Comparison of ENCODE assay signal across 17 cellular contexts in the genomic region with DNA sequence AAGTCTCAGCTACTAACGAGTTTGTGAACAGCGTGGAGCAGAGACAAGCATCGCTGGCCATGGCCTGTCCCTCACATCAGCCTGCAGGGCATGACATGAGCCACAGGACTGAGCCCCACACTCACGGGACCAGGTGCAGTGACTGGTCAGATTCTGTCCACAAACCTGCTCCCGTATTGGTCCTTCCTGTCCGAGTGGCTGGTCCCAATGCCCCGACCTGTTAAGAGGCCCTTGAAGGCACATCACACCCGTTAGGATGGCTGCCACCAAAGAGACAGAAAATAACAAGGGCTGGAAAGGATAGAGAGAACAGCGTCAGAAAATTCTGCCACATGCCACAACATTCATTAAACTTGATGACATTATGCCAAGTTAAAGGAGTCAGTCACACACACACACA.
DNase-seq lines count a peak whose midpoint lies in the region; ATAC-seq and TF ChIP-seq lines count a peak whose summit lies in the region.
"Had no signal": no experiment of that assay in that cellular context is flagged by ENCODE, and none has a peak within 500 bp of the region (broad histone marks: within the 10 kb centered on the region; RNA-seq: fewer than 3 reads in every experiment).

No MANE protein-coding gene starts in this region.

- no peaks in the 10 kb centered on the region for H3K9me1 ChIP-seq in IMR-90 (ENCODE audit: insufficient read depth, low read length)

- H3K9me3 ChIP-seq in IMR-90 (ENCODE audit: control insufficient read depth, insufficient read depth, low read length) (peaks cover 44% of the 10 kb centered on the region), spleen (no peaks in the 10 kb centered on the region)
- H3K9me3 ChIP-seq: Caco-2, HAP-1 had no signal

- H3K23ac ChIP-seq in IMR-90 (ENCODE audit: low read depth, low read length) (no peak overlapping the region), mesendoderm (ENCODE audit: low read length) (peak overlapping the region; percentile 6)

- H2BK15ac ChIP-seq in IMR-90 (ENCODE audit: low read depth, low read length): no peak overlapping the region
- H2BK15ac ChIP-seq in mesendoderm (replicated peaks; ENCODE audit: low read depth): no peak overlapping the region

- no peak overlapping the region for H3K9ac ChIP-seq in IMR-90 (ENCODE audit: low read depth, low read length)
- H3K9ac ChIP-seq in mesendoderm (ENCODE audit: low read length): no peak overlapping the region

- H2BK20ac ChIP-seq in IMR-90 (ENCODE audit: low read depth, low read length): no peak overlapping the region

- no peaks in the 10 kb centered on the region for H4K20me1 ChIP-seq in IMR-90 (ENCODE audit: insufficient read depth, low read length)

- no TSS peak for BruUV-seq in IMR-90 (replicated peaks; lab: Mats Ljungman, UMichigan)

- H3K27me3 ChIP-seq in IMR-90 (ENCODE audit: control insufficient read depth, insufficient read depth, low read length): no peaks in the 10 kb centered on the region
- no peaks in the 10 kb centered on the region for H3K27me3 ChIP-seq in mesendoderm (ENCODE audit: insufficient read depth, low read length, poor library complexity)
- H3K27me3 ChIP-seq in spleen (replicated peaks in 1 of 7): peaks cover 0 to 8% (median 0%) of the 10 kb centered on the region in 7 donors

- no peak overlapping the region for H3K4me3 Mint-ChIP-seq in neural crest cell
- H3K4me3 Mint-ChIP-seq in activated CD4-positive, alpha-beta memory T cell treated with anti-CD3 and anti-CD28 coated beads for 36 hours: no peak overlapping the region
- H3K4me3 Mint-ChIP-seq: CD4-positive, CD25-positive, alpha-beta regulatory T cell; CD8-positive, alpha-beta T cell; HFFc6 had no signal

- H3K27ac ChIP-seq in IMR-90 (ENCODE audit: insufficient read depth, low read length) (no peak overlapping the region), mesendoderm (ENCODE audit: low read depth, low read length) (no peak overlapping the region), spleen (no peak overlapping the region)

- H4K5ac ChIP-seq in IMR-90 (ENCODE audit: low read depth, low read length) (no peak overlapping the region), mesendoderm (ENCODE audit: low read length) (no peak overlapping the region)

- H2BK5ac ChIP-seq in IMR-90 (ENCODE audit: low read depth, low read length, poor library complexity, severe bottlenecking): no peak overlapping the region
- H2BK5ac ChIP-seq in mesendoderm (ENCODE audit: low read length): no peak overlapping the region

- H3K27ac Mint-ChIP-seq in neural crest cell (ENCODE audit: unreplicated experiment): peak overlapping the region; percentile 10
- H3K27ac Mint-ChIP-seq in activated CD4-positive, alpha-beta memory T cell treated with anti-CD3 and anti-CD28 coated beads for 36 hours: no peak overlapping the region
- H3K27ac Mint-ChIP-seq: CD4-positive, CD25-positive, alpha-beta regulatory T cell; CD8-positive, alpha-beta T cell; HFFc6 had no signal

- H4K8ac ChIP-seq in IMR-90 (ENCODE audit: low read depth in 2 of 2, low read length in 2 of 2): no peak overlapping the region
- H4K8ac ChIP-seq in mesendoderm (ENCODE audit: low read depth, low read length): no peak overlapping the region

- no peaks in the 10 kb centered on the region for H3K36me3 Mint-ChIP-seq in neural crest cell (ENCODE audit: low read depth)
- no peaks in the 10 kb centered on the region for H3K36me3 Mint-ChIP-seq in activated CD4-positive, alpha-beta memory T cell treated with anti-CD3 and anti-CD28 coated beads for 36 hours
- H3K36me3 Mint-ChIP-seq: CD4-positive, CD25-positive, alpha-beta regulatory T cell; CD8-positive, alpha-beta T cell had no signal

- TF ChIP-seq RAD21 in IMR-90 (IDR thresholded peaks at IDR 0.05; ENCODE audit: low read length): no peak

- H3K14ac ChIP-seq in IMR-90 (replicated peaks; ENCODE audit: low read depth, low read length): no peak overlapping the region

- dilution Hi-C loops in IMR-90 (cut with HindIII; ENCODE audit: low sequenced_read_pairs, unreplicated experiment): no loop called here

- H3K79me1 ChIP-seq in IMR-90 (ENCODE audit: low read depth in 1 of 2, low read length in 2 of 2): no peaks in the 10 kb centered on the region
- H3K79me1 ChIP-seq in mesendoderm (ENCODE audit: low read length): no peaks in the 10 kb centered on the region

- H2AK5ac ChIP-seq in IMR-90 (ENCODE audit: low read depth, low read length) (no peak overlapping the region), mesendoderm (ENCODE audit: low read length) (no peak overlapping the region)

- H3K4me3 ChIP-seq in IMR-90 (ENCODE audit: insufficient read depth, low read depth, low read length) (no peak overlapping the region), mesendoderm (ENCODE audit: low read length) (no peak overlapping the region), spleen (no peak overlapping the region)
- H3K4me3 ChIP-seq: HAP-1 had no signal

- in situ Hi-C loops in IMR-90 (cut with MboI; ENCODE audit: low sequenced_read_pairs): no loop called here

- TF ChIP-seq POLR2A in IMR-90 (IDR thresholded peaks at IDR 0.05; ENCODE audit: low read depth, low read length) (no peak), spleen (IDR thresholded peaks at IDR 0.05) (no peak)

- CTCF ChIA-PET in IMR-90 (lab: Yijun Ruan, JAX): no interaction called here
- CTCF ChIA-PET in activated CD4-positive, alpha-beta memory T cell treated with anti-CD3 and anti-CD28 coated beads for 36 hours (lab: Charles Lee): no interaction called here

- no peak overlapping the region for H3K56ac ChIP-seq in IMR-90 (ENCODE audit: extremely low read depth, insufficient read depth, low read length)
- H3K56ac ChIP-seq in mesendoderm (ENCODE audit: low read length): no peak overlapping the region

- H2AK9ac ChIP-seq in IMR-90 (replicated peaks; ENCODE audit: low read depth, low read length, poor library complexity): no peak overlapping the region

- DNase-seq in IMR-90: no peak
- no peak for DNase-seq in mesendoderm
- DNase-seq in neural crest cell (ENCODE audit: low read depth, low spot score): no peak
- peak; percentile 55 for DNase-seq in spleen
- no peak for DNase-seq in MV-4-11 (lab: John Stamatoyannopoulos, UW)
- DNase-seq in activated CD4-positive, alpha-beta memory T cell treated with anti-CD3 and anti-CD28 coated beads for 36 hours: no peak
- DNase-seq: C1 segment of cervical spinal cord; Caco-2; CD4-positive, CD25-positive, alpha-beta regulatory T cell; CD8-positive, alpha-beta T cell; DMS153; DND-41; GOT3; HFFc6 had no signal

- H3K79me2 ChIP-seq in mesendoderm (ENCODE audit: control insufficient read depth, insufficient read depth, low read length): no peaks in the 10 kb centered on the region

- H3K27me3 Mint-ChIP-seq in neural crest cell (ENCODE audit: low read depth): peaks cover 7% of the 10 kb centered on the region
- no peaks in the 10 kb centered on the region for H3K27me3 Mint-ChIP-seq in activated CD4-positive, alpha-beta memory T cell treated with anti-CD3 and anti-CD28 coated beads for 36 hours

- H3K36me3 ChIP-seq in IMR-90 (ENCODE audit: control insufficient read depth, insufficient read depth, low read length): no peaks in the 10 kb centered on the region
- no peaks in the 10 kb centered on the region for H3K36me3 ChIP-seq in mesendoderm (ENCODE audit: control insufficient read depth, insufficient read depth, low read length)
- H3K36me3 ChIP-seq in spleen: no peaks in the 10 kb centered on the region
- H3K36me3 ChIP-seq: HAP-1 had no signal

- POLR2A ChIA-PET in IMR-90 (lab: Charles Lee; ENCODE audit: unreplicated experiment): no interaction called here
- POLR2A ChIA-PET in activated CD4-positive, alpha-beta memory T cell treated with anti-CD3 and anti-CD28 coated beads for 36 hours (lab: Charles Lee): no interaction called here

- peak overlapping the region; percentile 21 for H2AFZ ChIP-seq in IMR-90 (replicated peaks; ENCODE audit: low read length, poor library complexity)

- H4K91ac ChIP-seq in IMR-90 (ENCODE audit: insufficient read depth, low read depth, low read length): no peak overlapping the region

- H3K18ac ChIP-seq in IMR-90 (ENCODE audit: low read depth, low read length) (no peak overlapping the region), mesendoderm (ENCODE audit: low read length) (no peak overlapping the region)

- no peaks in the 10 kb centered on the region for H3K4me1 Mint-ChIP-seq in neural crest cell
- no peaks in the 10 kb centered on the region for H3K4me1 Mint-ChIP-seq in activated CD4-positive, alpha-beta memory T cell treated with anti-CD3 and anti-CD28 coated beads for 36 hours (ENCODE audit: low read depth)
- H3K4me1 Mint-ChIP-seq: CD4-positive, CD25-positive, alpha-beta regulatory T cell had no signal

- no peak overlapping the region for H2BK120ac ChIP-seq in IMR-90 (ENCODE audit: low read depth, low read length)
- no peak overlapping the region for H2BK120ac ChIP-seq in mesendoderm (ENCODE audit: low read depth, low read length)

- H3K4me1 ChIP-seq in IMR-90 (ENCODE audit: control insufficient read depth, insufficient read depth, low read length): no peaks in the 10 kb centered on the region
- H3K4me1 ChIP-seq in mesendoderm (ENCODE audit: control insufficient read depth, low read depth, low read length): no peaks in the 10 kb centered on the region
- no peaks in the 10 kb centered on the region for H3K4me1 ChIP-seq in spleen
- H3K4me1 ChIP-seq: Caco-2, HAP-1 had no signal

- no peak for TF ChIP-seq CTCF in IMR-90 (conservative IDR thresholded peaks at IDR 0.05; ENCODE audit: low read depth, low read length)
- TF ChIP-seq CTCF in neural crest cell (conservative IDR thresholded peaks at IDR 0.05): no peak
- TF ChIP-seq CTCF in spleen (IDR thresholded peaks at IDR 0.05 in 8 of 11, conservative IDR thresholded peaks at IDR 0.05 in 3 of 11): no peak

- no peaks in the 10 kb centered on the region for H3K9me3 Mint-ChIP-seq in neural crest cell
- H3K9me3 Mint-ChIP-seq in activated CD4-positive, alpha-beta memory T cell treated with anti-CD3 and anti-CD28 coated beads for 36 hours: no peaks in the 10 kb centered on the region
- H3K9me3 Mint-ChIP-seq: CD4-positive, CD25-positive, alpha-beta regulatory T cell; CD8-positive, alpha-beta T cell had no signal

- ATAC-seq in IMR-90 (ENCODE audit: low read depth): no peak
- ATAC-seq in HG02763 (IDR thresholded peaks at IDR 0.05; ENCODE audit: unreplicated experiment): no peak
- no peak for ATAC-seq in HG03097 (IDR thresholded peaks at IDR 0.05; ENCODE audit: low FRiP score, unreplicated experiment)
- ATAC-seq: CD8-positive, alpha-beta T cell had no signal

- H3K4me2 ChIP-seq in IMR-90 (ENCODE audit: low read depth, low read length) (no peak overlapping the region), mesendoderm (ENCODE audit: low read length) (no peak overlapping the region)

- intact Hi-C loops in IMR-90 (cut with micrococcal nuclease): no loop called here
- intact Hi-C loops in spleen (cut with DNase I; ENCODE audit: low total_unique reads): no loop called here
- intact Hi-C loops in activated CD4-positive, alpha-beta memory T cell treated with anti-CD3 and anti-CD28 coated beads for 36 hours (cut with micrococcal nuclease): no loop called here

- H3K4ac ChIP-seq in IMR-90 (ENCODE audit: low read depth, low read length) (no peak overlapping the region), mesendoderm (ENCODE audit: low read depth, low read length) (no peak overlapping the region)

- 42% methylated on average over 3 of the region's 9 CpGs; no CpG with 5 or more reads in 1 of the 2 experiments for WGBS in IMR-90 (ENCODE audit: extremely low coverage in 2 of 2, insufficient read length in 1 of 2), 2 experiments
- WGBS in mesendoderm (ENCODE audit: extremely low coverage, insufficient coverage, low lambda C conversion rate): no CpG with 5 or more reads among the region's 9 CpGs
- WGBS in spleen, 5 donors: 78 to 89% (median 79%) methylated on average over 8 to 9 of the region's 9 CpGs
